Comparison of ENCODE assay signal across 21 cellular contexts in the genomic region with DNA sequence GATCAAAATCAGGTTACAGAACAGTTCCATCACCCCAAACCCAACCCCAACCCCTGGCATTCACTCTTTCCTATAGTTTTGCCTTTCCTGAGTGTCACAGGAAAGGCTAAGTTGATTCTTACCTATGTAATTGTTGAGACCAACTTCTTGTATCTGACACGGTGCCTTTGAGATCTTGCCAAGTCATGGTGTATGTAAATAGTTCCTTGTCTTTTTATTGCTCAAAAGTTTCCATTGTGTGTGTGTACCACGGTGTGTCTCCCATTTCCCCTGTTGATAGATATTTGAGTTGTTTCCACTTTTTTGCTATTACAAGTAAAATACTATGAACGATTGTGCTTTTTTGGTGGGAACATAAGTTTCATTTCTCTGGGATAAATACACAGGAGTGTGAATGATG. TPM values are rescaled to one million over a fixed set of nuclear protein-coding genes. Genes with fewer than 3 reads are reported as not detected.
DNase-seq lines count a peak whose midpoint lies in the region; ATAC-seq and TF ChIP-seq lines count a peak whose summit lies in the region.
"Had no signal": no experiment of that assay in that cellular context is flagged by ENCODE, and none has a peak within 500 bp of the region (broad histone marks: within the 10 kb centered on the region; RNA-seq: fewer than 3 reads in every experiment).

No MANE protein-coding gene starts in this region.

- intact Hi-C loops in mucosa of descending colon (cut with DNase I, micrococcal nuclease) (no loop called here), PC-9 (cut with micrococcal nuclease; ENCODE audit: unreplicated experiment) (no loop called here)

- no peaks in the 10 kb centered on the region for H3K9me2 ChIP-seq in PC-9 (ENCODE audit: insufficient read depth)

- H4K20me1 ChIP-seq in PC-9 (ENCODE audit: insufficient read depth), result no peaks in the 10 kb centered on the region
- H4K20me1 ChIP-seq: BLaER1 treated with 17β-estradiol and CSF1 and Interleukin-3, amounts not matched to agents 10 nM and 100 nM had no signal

- DNase-seq in HT-29 (ENCODE audit: low spot score) (peak; percentile 68), OCI-M1 (lab: John Stamatoyannopoulos, UW) (peak; percentile 47), dermis blood vessel endothelial cell (peak; percentile 23), mucosa of descending colon (peak in 1 of 3 donors; percentile 81), PC-9 (no peak), NAMALWA (ENCODE audit: low spot score) (no peak), foreskin fibroblast (no peak)
- DNase-seq: Calu3; CD8-positive, alpha-beta T cell; DMS53; EL; H9; NCI-H1048; NCI-H1436; NCI-H1930; NCI-H226; NCI-H524 had no signal

- peak; percentile 85 for ATAC-seq in mucosa of descending colon
- ATAC-seq: CD8-positive, alpha-beta T cell; Right ventricle myocardium inferior had no signal

- no peak overlapping the region for H3K27ac ChIP-seq in PC-9
- H3K27ac ChIP-seq: BLaER1 treated with 17β-estradiol and CSF1 and Interleukin-3, amounts not matched to agents 10 nM and 100 nM had no signal

- TF ChIP-seq CTCF in mucosa of descending colon (IDR thresholded peaks at IDR 0.05) (no peak), PC-9 (conservative IDR thresholded peaks at IDR 0.05) (no peak), foreskin fibroblast (IDR thresholded peaks at IDR 0.05; ENCODE audit: low read depth, low read length) (no peak)

- H3K4me1 ChIP-seq in mucosa of descending colon (ENCODE audit: low read depth), result no peaks in the 10 kb centered on the region
- H3K4me1 ChIP-seq in PC-9 (replicated peaks; ENCODE audit: insufficient read depth), result 0 out of 2 replicates have a peak, but pooled peaks cover 6% of the 10 kb centered on the region

- H3K27me3 ChIP-seq in PC-9 (ENCODE audit: insufficient read depth, low read depth), result no peaks in the 10 kb centered on the region
- H3K27me3 ChIP-seq: BLaER1 treated with 17β-estradiol and CSF1 and Interleukin-3, amounts not matched to agents 10 nM and 100 nM had no signal

- CTCF ChIA-PET in PC-9 (lab: Charles Lee), result no interaction called here

- H3F3A ChIP-seq in PC-9 (ENCODE audit: insufficient read depth, low read depth), result no peaks in the 10 kb centered on the region

- no TSS peak for BruUV-seq in PC-9 (replicated peaks; lab: Mats Ljungman, UMichigan)

- H3K4me2 ChIP-seq in PC-9, result no peak overlapping the region

- no peak overlapping the region for H2AFZ ChIP-seq in PC-9

- no peaks in the 10 kb centered on the region for H3K79me2 ChIP-seq in PC-9 (ENCODE audit: low read depth)

- no peaks in the 10 kb centered on the region for H3K36me3 ChIP-seq in mucosa of descending colon (ENCODE audit: low read depth)
- no peaks in the 10 kb centered on the region for H3K36me3 ChIP-seq in PC-9 (ENCODE audit: low read depth)
- H3K36me3 ChIP-seq: BLaER1 treated with 17β-estradiol and CSF1 and Interleukin-3, amounts not matched to agents 10 nM and 100 nM had no signal

- H3K4me3 ChIP-seq in mucosa of descending colon, result no peak overlapping the region
- H3K4me3 ChIP-seq in PC-9, result no peak overlapping the region
- H3K4me3 ChIP-seq in foreskin fibroblast (ENCODE audit: low read depth in 1 of 2, low read length in 2 of 2), result no peak overlapping the region
- H3K4me3 ChIP-seq: BLaER1 treated with 17β-estradiol and CSF1 and Interleukin-3, amounts not matched to agents 10 nM and 100 nM had no signal

- no peaks in the 10 kb centered on the region for H3K9me3 ChIP-seq in mucosa of descending colon
- no peaks in the 10 kb centered on the region; the same call in 1 of the 2 replicates for H3K9me3 ChIP-seq in PC-9 (ENCODE audit: insufficient read depth, low read depth)

- POLR2A ChIA-PET in PC-9 (lab: Charles Lee; ENCODE audit: unreplicated experiment), result interaction anchor here (0.6 kb wide), 1 partner anchor 49 kb away, joined by 8 read pairs; no protein-coding TSS in a partner anchor

RNA-seq across cellular contexts. Expression of a gene that starts 3.3 kb away (rescaled TPM):
- total RNA-seq in HT-29 (2014; rRNA removed; shearing (Covaris generic)), result 1.1 and 1.6 TPM in 2 replicates
- total RNA-seq in dermis blood vessel endothelial cell (not detected in 2 replicates), mucosa of descending colon (under 1 TPM in 2 of 3 donors, not detected in 1; 0.38 to 0.53 TPM), PC-9 (2021) (1.0 TPM in 1 of 2 replicates, not detected in the other)
- total RNA-seq: Calu3; CD8-positive, alpha-beta T cell; H9; LHCN-M2; Right ventricle myocardium inferior; SK-MEL-5 had no signal

RNA-seq across cellular contexts. Expression of a gene that starts 20.3 kb away (rescaled TPM):
- total RNA-seq in HT-29 (2014; rRNA removed; shearing (Covaris generic)), result not detected in 2 replicates
- not detected in 2 replicates for total RNA-seq in dermis blood vessel endothelial cell
- total RNA-seq in mucosa of descending colon, result not detected
- total RNA-seq in PC-9 (2021), result 0.96 TPM in 1 of 2 replicates, not detected in the other
- total RNA-seq: Calu3; CD8-positive, alpha-beta T cell; H9; Right ventricle myocardium inferior; SK-MEL-5 had no signal

Comparison
In these comparisons a context has a peak if more than half of its experiments do, and no peak if none do; other contexts are left out.
1. DNase-seq: peak in HT-29 (single experiment), OCI-M1 (single experiment) and dermis blood vessel endothelial cell (single experiment); none in PC-9 (0 of 2), NAMALWA (single experiment) and foreskin fibroblast (0 of 2).